In the genomic region with DNA sequence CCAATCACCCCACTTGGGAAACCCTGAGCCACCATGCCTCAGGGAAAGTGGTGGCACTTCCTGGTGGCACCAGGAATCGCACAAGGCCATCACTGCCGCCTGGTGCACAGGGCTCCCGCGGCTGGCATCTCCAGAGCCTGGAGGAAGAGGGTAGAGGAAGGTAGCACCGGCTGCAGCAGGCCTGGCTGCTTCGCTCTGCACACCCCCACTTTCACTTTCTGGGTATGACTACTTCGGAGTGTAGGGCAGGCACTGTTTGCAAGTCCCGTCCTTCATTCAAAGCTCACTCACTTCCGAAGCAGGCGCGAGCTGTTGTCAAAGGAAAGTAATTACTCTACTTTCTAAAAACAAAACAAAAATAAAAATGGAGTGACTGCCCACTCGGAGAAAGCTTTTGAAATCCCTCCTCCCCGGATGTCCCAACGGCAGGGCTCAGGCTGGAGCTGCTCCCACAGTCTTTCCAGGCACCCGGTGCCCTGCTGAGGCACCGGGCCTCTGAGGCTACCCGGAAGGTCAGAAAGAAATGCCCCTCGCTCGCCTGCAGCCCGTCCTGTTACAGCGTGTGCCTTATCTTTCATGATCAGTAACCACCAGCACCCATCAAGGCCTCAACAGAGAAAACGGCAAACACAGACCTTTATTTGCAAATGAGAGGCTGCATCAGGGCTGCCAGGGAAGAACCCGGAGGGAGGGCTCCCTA, we compare ENCODE assay signal across 8 cellular contexts. TPM values are rescaled to one million over a fixed set of nuclear protein-coding genes. Genes with fewer than 3 reads are reported as not detected.
DNase-seq lines count a peak whose midpoint lies in the region; ATAC-seq and TF ChIP-seq lines count a peak whose summit lies in the region.

No MANE protein-coding gene starts in this region.

- peak; percentile 51 for DNase-seq in KBM-7
- DNase-seq in activated CD4-positive, CD25-positive, alpha-beta regulatory T cell treated with anti-CD3 and anti-CD28 coated beads, Interleukin-2, amount 50 U/mL, for 72 hours: peak; percentile 55
- peak; percentile 73 for DNase-seq in dermis blood vessel endothelial cell
- no peak for DNase-seq in retina

- H3K36me3 Mint-ChIP-seq in stimulated activated memory B cell treated with anti-CD40 and anti-IgM and Interleukin-4, amounts not matched to agents 10 μg/mL and 1 μg/mL and 100 μg/mL, for 72 hours: no peaks in the 10 kb centered on the region

- no peaks in the 10 kb centered on the region for H3K9me3 Mint-ChIP-seq in stimulated activated memory B cell treated with anti-CD40 and anti-IgM and Interleukin-4, amounts not matched to agents 10 μg/mL and 1 μg/mL and 100 μg/mL, for 72 hours

- H3K4me1 ChIP-seq in mononuclear cell (ENCODE audit: insufficient read depth, low read length): peaks cover 63% of the 10 kb centered on the region

- peaks cover 4% of the 10 kb centered on the region for H3K27me3 ChIP-seq in mononuclear cell (ENCODE audit: insufficient read depth, low read length)

- H3K9me3 ChIP-seq in mononuclear cell (ENCODE audit: low read depth, low read length): no peaks in the 10 kb centered on the region

- H3K27ac Mint-ChIP-seq in stimulated activated memory B cell treated with anti-CD40 and anti-IgM and Interleukin-4, amounts not matched to agents 10 μg/mL and 1 μg/mL and 100 μg/mL, for 72 hours: peak overlapping the region; percentile 86

- in situ Hi-C loops in KBM-7 (cut with MboI; ENCODE audit: low pct_unique_long_range_greater_than_20kb, low sequenced_read_pairs): no loop called here

- ATAC-seq in stimulated activated memory B cell treated with anti-CD40 and anti-IgM and Interleukin-4, amounts not matched to agents 10 μg/mL and 1 μg/mL and 100 μg/mL, for 72 hours: peak; percentile 53
- ATAC-seq in HG03342 (IDR thresholded peaks at IDR 0.05; ENCODE audit: unreplicated experiment): no peak

- peak overlapping the region; percentile 85 for H3K4me3 Mint-ChIP-seq in stimulated activated memory B cell treated with anti-CD40 and anti-IgM and Interleukin-4, amounts not matched to agents 10 μg/mL and 1 μg/mL and 100 μg/mL, for 72 hours

- peaks cover 56% of the 10 kb centered on the region for H3K4me1 Mint-ChIP-seq in stimulated activated memory B cell treated with anti-CD40 and anti-IgM and Interleukin-4, amounts not matched to agents 10 μg/mL and 1 μg/mL and 100 μg/mL, for 72 hours

- TF ChIP-seq CTCF in GM12875 (IDR thresholded peaks at IDR 0.05; ENCODE audit: borderline replicate concordance, insufficient read depth, low read depth, low read length): no peak

- peaks cover 15% of the 10 kb centered on the region for H3K27me3 Mint-ChIP-seq in stimulated activated memory B cell treated with anti-CD40 and anti-IgM and Interleukin-4, amounts not matched to agents 10 μg/mL and 1 μg/mL and 100 μg/mL, for 72 hours

- H3K4me3 ChIP-seq in GM12875 (ENCODE audit: low read depth, low read length): peak overlapping the region; percentile 70
- peak overlapping the region; percentile 53 for H3K4me3 ChIP-seq in mononuclear cell (ENCODE audit: low read length)

RNA-seq across cellular contexts. Expression of gene BRD3, which starts 2.0 kb away (rescaled TPM):
- 12.1 and 22.0 TPM in 2 replicates for total RNA-seq in dermis blood vessel endothelial cell
- total RNA-seq in mononuclear cell: 6.8 TPM

RNA-seq across cellular contexts. Expression of gene BRD3OS, which starts 40.6 kb away (rescaled TPM):
- total RNA-seq in dermis blood vessel endothelial cell: 5.4 and 15.8 TPM in 2 replicates
- 3.6 TPM for total RNA-seq in mononuclear cell
